ENCODE assay signal across 23 cellular contexts in the genomic region with DNA sequence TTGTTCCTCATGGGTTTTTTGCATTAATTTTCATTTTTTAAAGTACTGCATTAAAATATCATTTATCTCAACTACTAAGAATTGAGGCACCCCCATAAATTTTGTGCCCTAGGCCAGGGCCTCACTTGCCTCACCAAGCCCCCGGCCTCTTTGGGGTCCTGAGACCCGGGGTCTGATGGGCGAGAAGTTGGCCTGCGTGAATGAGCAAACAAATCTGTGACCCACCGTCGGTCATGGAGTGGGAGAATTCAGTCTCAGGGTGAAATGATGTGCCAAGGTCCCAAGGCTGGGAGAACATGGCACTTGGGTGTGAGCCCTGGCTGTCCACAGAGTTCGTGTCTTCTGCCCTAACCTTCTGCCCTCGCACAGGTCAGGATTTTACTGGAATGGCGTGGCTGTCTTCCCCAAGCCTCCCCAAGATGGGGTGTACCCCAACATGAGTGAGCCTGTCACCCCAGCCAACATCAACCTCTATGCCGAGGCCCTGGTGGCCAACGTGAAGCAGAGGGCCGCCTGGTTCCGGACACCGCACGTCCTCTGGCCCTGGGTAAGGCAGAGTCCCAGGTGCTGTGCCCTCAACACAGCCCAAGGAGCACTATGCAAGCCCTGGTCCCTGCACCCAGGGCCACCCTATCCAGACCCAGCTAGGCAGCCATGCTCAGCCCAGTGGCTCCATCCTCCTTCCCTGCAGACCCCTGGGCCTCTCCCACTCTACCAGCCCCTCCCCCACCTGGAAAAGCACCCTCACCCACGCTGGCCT. TPM values are rescaled to one million over a fixed set of nuclear protein-coding genes. Genes with fewer than 3 reads are reported as not detected.
DNase-seq lines count a peak whose midpoint lies in the region; ATAC-seq, FAIRE-seq and TF ChIP-seq lines count a peak whose summit lies in the region.
"Had no signal": no experiment of that assay in that cellular context is flagged by ENCODE, and none has a peak within 500 bp of the region (broad histone marks: within the 10 kb centered on the region; RNA-seq: fewer than 3 reads in every experiment).

No MANE protein-coding gene starts in this region.

- H2AFZ ChIP-seq in GM12878 (ENCODE audit: control insufficient read depth, low read depth, low read length) (no peak overlapping the region), osteoblast (ENCODE audit: low read length) (no peak overlapping the region)

- H3K4me2 ChIP-seq in GM12878 (ENCODE audit: control insufficient read depth, insufficient read depth) = no peak overlapping the region
- H3K4me2 ChIP-seq in osteoblast (ENCODE audit: insufficient read depth, low read length) = no peak overlapping the region

- no peak for TF ChIP-seq CTCF in heart right ventricle (IDR thresholded peaks at IDR 0.05)
- TF ChIP-seq CTCF in GM12878 (IDR thresholded peaks at IDR 0.05 in 2 of 3, conservative IDR thresholded peaks at IDR 0.05 in 1 of 3; ENCODE audit: control insufficient read depth in 2 of 3, extremely low read depth in 1 of 3, insufficient read depth in 1 of 3, low read depth in 3 of 3, low read length in 3 of 3) = no peak
- no peak for TF ChIP-seq CTCF in osteoblast (IDR thresholded peaks at IDR 0.05; ENCODE audit: extremely low read depth, low read depth, low read length)

- H3K79me2 ChIP-seq in GM12878 (ENCODE audit: control insufficient read depth, insufficient read depth, low read length) = no peaks in the 10 kb centered on the region
- H3K79me2 ChIP-seq in osteoblast (ENCODE audit: insufficient read depth, low read length) = no peaks in the 10 kb centered on the region

- no peak for TF ChIP-seq POLR2A in GM12878 (IDR thresholded peaks at IDR 0.05; ENCODE audit: low read depth, low read length)

- no peak for ATAC-seq in right cardiac atrium
- ATAC-seq in heart right ventricle = no peak
- no peak for ATAC-seq in GM12878
- no peak for ATAC-seq in GM19397 (IDR thresholded peaks at IDR 0.05; ENCODE audit: unreplicated experiment)
- ATAC-seq: CD8-positive, alpha-beta T cell had no signal

- FAIRE-seq in GM12878 (lab: Jason Lieb, UNC) = no peak
- FAIRE-seq: A204.1, GM12891, GM18507, H54 had no signal

- CTCF ChIA-PET in GM12878 (lab: Yijun Ruan, JAX) = no interaction called here

- TF ChIP-seq RAD21 in GM12878 (IDR thresholded peaks at IDR 0.05; ENCODE audit: insufficient read depth, low read depth, low read length) = no peak

- no TSS peak for BruUV-seq in GM12878 (replicated peaks; lab: Mats Ljungman, UMichigan)

- H3K36me3 ChIP-seq in heart right ventricle (peaks cover 0 to 81% (median 2%) of the 10 kb centered on the region in 9 donors), H7 (replicated peaks; ENCODE audit: control insufficient read depth, insufficient read depth, low read length) (no peaks in the 10 kb centered on the region), GM12878 (ENCODE audit: control insufficient read depth in 2 of 2, insufficient read depth in 2 of 2, low read length in 1 of 2) (no peaks in the 10 kb centered on the region; a peak in 3 of 4 replicates), osteoblast (ENCODE audit: insufficient read depth, low read length) (no peaks in the 10 kb centered on the region)

- DNase-seq in right cardiac atrium (peak in 2 of 3 donors; percentile 4 to 28), heart right ventricle (no peak), H7 (peak; percentile 49), GM12878 (ENCODE audit: low read depth, low spot score) (no peak), osteoblast (ENCODE audit: insufficient read length, low spot score, missing footprints) (peak; percentile 74), NOMO-1 treated with DMSO at 0.1 percent for 48 hours (lab: John Stamatoyannopoulos, UW; ENCODE audit: unreplicated experiment) (no peak), EL (no peak)
- DNase-seq: Caco-2; CD4-positive, CD25-positive, alpha-beta regulatory T cell; CD8-positive, alpha-beta T cell; DMS153; DND-41; GDM1; GOT3; HCEC 1CT had no signal

- WGBS in right cardiac atrium = 90% methylated on average over 16 of the region's 16 CpGs
- 93 to 94% methylated on average over 16 of the region's 16 CpGs for WGBS in heart right ventricle, 2 donors
- WGBS in GM12878 (ENCODE audit: insufficient coverage, insufficient replicate concordance, low lambda C conversion rate, missing lambda C conversion rate) = 89% methylated on average over 16 of the region's 16 CpGs

- SMC1A ChIA-PET in GM12878 (lab: Charles Lee; ENCODE audit: uncharacterized antibody, unreplicated experiment) = no interaction called here

- in situ Hi-C loops in GM12878 (cut with MboI) = no loop called here

- H4K20me1 ChIP-seq in GM12878 (ENCODE audit: control insufficient read depth, insufficient read depth) (no peaks in the 10 kb centered on the region), osteoblast (ENCODE audit: insufficient read depth, low read length) (no peaks in the 10 kb centered on the region)
- H4K20me1 ChIP-seq: BLaER1 had no signal

- RAD21 ChIA-PET in GM12878 (lab: Charles Lee; ENCODE audit: unreplicated experiment) = no interaction called here

- TF ChIP-seq EP300 in GM12878 (IDR thresholded peaks at IDR 0.05; ENCODE audit: borderline replicate concordance in 1 of 2, control insufficient read depth in 1 of 2, low read depth in 2 of 2, low read length in 2 of 2) = no peak

- H3K9me3 ChIP-seq in right cardiac atrium (ENCODE audit: control insufficient read depth, low read length) (no peaks in the 10 kb centered on the region), heart right ventricle (no peaks in the 10 kb centered on the region), GM12878 (replicated peaks; ENCODE audit: control insufficient read depth, insufficient read depth, low read length) (no peaks in the 10 kb centered on the region), osteoblast (ENCODE audit: low read depth, low read length) (no peaks in the 10 kb centered on the region)
- H3K9me3 ChIP-seq: BLaER1, Caco-2 had no signal

- no peak overlapping the region for H3K27ac ChIP-seq in right cardiac atrium (ENCODE audit: low read length)
- no peak overlapping the region for H3K27ac ChIP-seq in heart right ventricle
- H3K27ac ChIP-seq in GM12878 (ENCODE audit: control insufficient read depth, insufficient read depth) = no peak overlapping the region
- no peak overlapping the region for H3K27ac ChIP-seq in osteoblast (ENCODE audit: low read depth, low read length)
- H3K27ac ChIP-seq: 22Rv1, C4-2B had no signal

- H3K4me3 ChIP-seq in right cardiac atrium (ENCODE audit: low read length) (no peak overlapping the region), heart right ventricle (no peak overlapping the region), H7 (ENCODE audit: insufficient read depth, low read depth, low read length) (no peak overlapping the region), GM12878 (no peak overlapping the region), osteoblast (ENCODE audit: insufficient read depth, low read length) (no peak overlapping the region)
- H3K4me3 ChIP-seq: BLaER1 had no signal

- H3K27me3 ChIP-seq in right cardiac atrium (ENCODE audit: control insufficient read depth, insufficient read depth) (no peaks in the 10 kb centered on the region), heart right ventricle (no peaks in the 10 kb centered on the region), H7 (ENCODE audit: control insufficient read depth, insufficient read depth, low read length) (no peaks in the 10 kb centered on the region; the same call in 1 of the 2 replicates), GM12878 (replicated peaks in 1 of 2; ENCODE audit: control insufficient read depth in 2 of 2, insufficient read depth in 2 of 2, low read length in 1 of 2) (no peaks in the 10 kb centered on the region), osteoblast (ENCODE audit: insufficient read depth, low read length) (no peaks in the 10 kb centered on the region)
- H3K27me3 ChIP-seq: BLaER1 had no signal

- H3K9ac ChIP-seq in GM12878 (ENCODE audit: control insufficient read depth, insufficient read depth, low read length) = no peak overlapping the region
- H3K9ac ChIP-seq: BLaER1 had no signal

- H3K4me1 ChIP-seq in right cardiac atrium (ENCODE audit: control insufficient read depth, insufficient read depth, low read length) (no peaks in the 10 kb centered on the region), heart right ventricle (no peaks in the 10 kb centered on the region), GM12878 (ENCODE audit: control insufficient read depth, insufficient read depth, low read length) (no peaks in the 10 kb centered on the region), osteoblast (ENCODE audit: insufficient read depth, low read length) (no peaks in the 10 kb centered on the region)
- H3K4me1 ChIP-seq: Caco-2 had no signal

- POLR2A ChIA-PET in GM12878 (lab: Charles Lee) = interaction anchor here (0.6 kb wide), 1 partner anchor 8 kb away, joined by 5 read pairs; no protein-coding TSS in a partner anchor

- intact Hi-C loops in right cardiac atrium (cut with DNase I) (no loop called here), heart right ventricle (cut with DNase I) (no loop called here), GM12878 (cut with micrococcal nuclease; ENCODE audit: unreplicated experiment) (no loop called here)

RNA-seq across cellular contexts. Expression of gene MAN2B2, which starts 18.0 kb away (rescaled TPM):
- total RNA-seq in right cardiac atrium (10 to 100 TPM; 27.0 to 38.4 (median 28.9) TPM), heart right ventricle (10 to 100 TPM; 14.6 to 27.1 (median 18.6) TPM), GM12878 (2014; rRNA removed) (8.6 and 11.2 TPM in 2 replicates), GM12878 (2014; rRNA removed; fragmentation: Illumina TruSeq; extraction: Trizol) (4.7 TPM in 2 replicates), GM12878 (2021) (14.2 and 14.5 TPM in 2 replicates), osteoblast (26.8 and 28.2 TPM in 2 replicates)
- polyA plus RNA-seq in right cardiac atrium (11.5 TPM), heart right ventricle (10 to 100 TPM in 1 of 2 donors, 1 to 10 TPM in 1; 6.0 to 10.6 TPM), GM12878 (2011; rRNA removed) (4.3 and 5.8 TPM in 2 replicates), GM12878 (2014; fragmentation: Illumina TruSeq; extraction: Trizol) (3.2 and 5.1 TPM in 2 replicates), GM12878 (2014; fragmentation: Nextera tagmentation; extraction: Ambion mirVana) (1 to 10 TPM in 1 of 2 experiments, under 1 TPM in 1; 0.47 to 1.2 TPM), GM12878 (2014; rRNA removed) (10.5 and 10.8 TPM in 2 replicates), GM12878 (2016; fragmentation: Nextera tagmentation; extraction: Ambion mirVana) (1 to 10 TPM; 8.2 to 8.8 TPM)
- 3.4 and 4.4 TPM in 2 replicates for total RNA-seq in H7 (2014; rRNA removed; shearing (Covaris generic))
- 21.8 and 32.3 TPM in 2 replicates for total RNA-seq in GM12878 (2013; cell fraction: nucleolus; rRNA removed)
- 4.1 TPM for polyA plus RNA-seq in GM12878 (2011; ENCODE audit: low read depth)
- 8.8 and 11.6 TPM in 2 replicates for polyA plus RNA-seq in GM12878 (2011; cell fraction: cytosol; rRNA removed)
- polyA plus RNA-seq in GM12878 (2011; cell fraction: nucleus; rRNA removed) = 31.8 and 33.9 TPM in 2 replicates
- polyA plus RNA-seq in GM12878 (2012) = 9.3 and 9.4 TPM in 2 replicates
- polyA minus RNA-seq in GM12878 (2011; rRNA and poly(A)+ RNA removed) = 10.6 and 12.5 TPM in 2 replicates
- polyA minus RNA-seq in GM12878 (2011; cell fraction: cytosol; rRNA and poly(A)+ RNA removed) = 5.1 and 6.3 TPM in 2 replicates
- polyA minus RNA-seq in GM12878 (2011; cell fraction: nucleus; rRNA and poly(A)+ RNA removed) = 7.6 and 10.3 TPM in 2 replicates

RNA-seq across cellular contexts. Expression of gene MRFAP1, which starts 47.5 kb away (rescaled TPM):
- total RNA-seq in right cardiac atrium (100 to 1,000 TPM; 250 to 276 (median 263) TPM), heart right ventricle (100 to 1,000 TPM; 222 to 268 (median 248) TPM), GM12878 (2014; rRNA removed) (48.5 and 50.6 TPM in 2 replicates), GM12878 (2014; rRNA removed; fragmentation: Illumina TruSeq; extraction: Trizol) (54.8 and 56.9 TPM in 2 replicates), GM12878 (2021) (105 TPM in 2 replicates), osteoblast (94.1 and 95.2 TPM in 2 replicates)
- polyA plus RNA-seq in right cardiac atrium (335 TPM), heart right ventricle (100 to 1,000 TPM; 163 to 445 TPM), GM12878 (2011; rRNA removed) (97.5 and 99.4 TPM in 2 replicates), GM12878 (2014; fragmentation: Illumina TruSeq; extraction: Trizol) (69.3 and 70.2 TPM in 2 replicates), GM12878 (2014; fragmentation: Nextera tagmentation; extraction: Ambion mirVana) (10 to 100 TPM; 18.7 to 38.0 TPM), GM12878 (2014; rRNA removed) (103 and 105 TPM in 2 replicates), GM12878 (2016; fragmentation: Nextera tagmentation; extraction: Ambion mirVana) (10 to 100 TPM; 92.3 to 92.8 TPM)
- 82.2 and 83.2 TPM in 2 replicates for total RNA-seq in H7 (2014; rRNA removed; shearing (Covaris generic))
- total RNA-seq in GM12878 (2013; cell fraction: nucleolus; rRNA removed) = 11.5 and 11.9 TPM in 2 replicates
- polyA plus RNA-seq in GM12878 (2011; ENCODE audit: low read depth) = 76.4 TPM
- polyA plus RNA-seq in GM12878 (2011; cell fraction: cytosol; rRNA removed) = 61.4 and 95.3 TPM in 2 replicates
- polyA plus RNA-seq in GM12878 (2011; cell fraction: nucleus; rRNA removed) = 50.2 and 76.3 TPM in 2 replicates
- 107 and 111 TPM in 2 replicates for polyA plus RNA-seq in GM12878 (2012)
- polyA minus RNA-seq in GM12878 (2011; rRNA and poly(A)+ RNA removed) = 19.4 and 21.8 TPM in 2 replicates
- 9.2 and 14.2 TPM in 2 replicates for polyA minus RNA-seq in GM12878 (2011; cell fraction: cytosol; rRNA and poly(A)+ RNA removed)
- 12.5 and 17.5 TPM in 2 replicates for polyA minus RNA-seq in GM12878 (2011; cell fraction: nucleus; rRNA and poly(A)+ RNA removed)

Comparison
In these comparisons a context has a peak if more than half of its experiments do, and no peak if none do; other contexts are left out.
1. DNase-seq: peak in right cardiac atrium (2 of 3), H7 (single experiment) and osteoblast (single experiment); none in heart right ventricle (0 of 2), GM12878 (single experiment), NOMO-1 treated with DMSO at 0.1 percent for 48 hours (single experiment) and EL (single experiment).